Comparison of ENCODE assay signal across 18 cellular contexts in the genomic region with DNA sequence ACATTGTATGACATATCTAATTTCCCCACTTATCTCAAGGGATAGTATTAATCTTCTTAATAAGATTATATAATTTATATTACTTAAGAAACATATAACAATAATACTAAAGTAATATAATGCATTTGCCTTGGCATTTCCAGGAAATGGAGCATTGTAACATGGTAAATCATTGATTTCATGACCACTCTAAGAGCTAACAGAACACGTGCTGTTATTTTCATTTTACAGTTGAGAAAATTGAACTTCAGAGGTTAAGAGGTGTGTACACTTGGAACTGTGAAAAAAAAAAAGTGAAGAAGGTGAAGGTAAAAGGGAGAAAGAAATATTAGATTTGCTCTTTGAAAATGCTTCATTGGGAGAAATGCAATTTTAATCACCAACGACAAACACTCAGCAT.
A peak's percentile ranks its signal among the peaks of the same experiment; 100 is the strongest.
DNase-seq lines count a peak whose midpoint lies in the region; ATAC-seq, FAIRE-seq and TF ChIP-seq lines count a peak whose summit lies in the region.
"Had no signal": no experiment of that assay in that cellular context is flagged by ENCODE, and none has a peak within 500 bp of the region (broad histone marks: within the 10 kb centered on the region; RNA-seq: fewer than 3 reads in every experiment).

No MANE protein-coding gene starts in this region.

- H3K36me3 Mint-ChIP-seq in T-helper 17 cell (ENCODE audit: low read depth): peaks cover 21% of the 10 kb centered on the region

- no peak for TF ChIP-seq POLR2A in erythroblast (IDR thresholded peaks at IDR 0.05; ENCODE audit: low read length)

- no peak for DNase-seq in T-helper 17 cell
- DNase-seq in left colon: no peak
- no peak for DNase-seq in pancreas
- no peak for DNase-seq in RPMI8226
- no peak for DNase-seq in erythroblast (lab: John Stamatoyannopoulos, UW)
- no peak for DNase-seq in NCI-H748 (lab: John Stamatoyannopoulos, UW; ENCODE audit: unreplicated experiment)
- DNase-seq: C1 segment of cervical spinal cord; Calu3; CD4-positive, alpha-beta memory T cell; COR-L47; DMS53; DMS79 treated with DMSO at 0.1 percent for 48 hours; GM23248; H7; HCEC 1CT had no signal

- H3K4me1 ChIP-seq in pancreas: peaks cover 0 to 3% (median 0%) of the 10 kb centered on the region in 3 donors

- peak; percentile 75 for FAIRE-seq in pancreas (lab: Jason Lieb, UNC)
- FAIRE-seq: GM12878, GM19239, H1 had no signal

- 79 to 83% methylated on average over 2 of the region's 2 CpGs for WGBS in pancreas, 2 donors

- H3K27ac Mint-ChIP-seq in T-helper 17 cell: peak overlapping the region; percentile 68

- peaks cover 26% of the 10 kb centered on the region for H3K4me1 Mint-ChIP-seq in T-helper 17 cell

- H3K4me3 Mint-ChIP-seq in T-helper 17 cell: no peak overlapping the region
- H3K4me3 Mint-ChIP-seq: CD4-positive, alpha-beta memory T cell had no signal

- H3K4me3 ChIP-seq in pancreas: no peak overlapping the region
- H3K4me3 ChIP-seq: GM12878, GM23248 had no signal

- ATAC-seq in T-helper 17 cell: no peak
- peak; percentile 68 for ATAC-seq in left colon
- ATAC-seq in pancreas: no peak
- ATAC-seq: GM12878 had no signal

- H3K27me3 Mint-ChIP-seq in T-helper 17 cell: no peaks in the 10 kb centered on the region
- H3K27me3 Mint-ChIP-seq: CD4-positive, alpha-beta memory T cell had no signal

- H3K27me3 ChIP-seq in pancreas: no peaks in the 10 kb centered on the region

- H3K9me3 ChIP-seq in T-helper 17 cell (ENCODE audit: control insufficient read depth, low read length, poor library complexity, severe bottlenecking) (no peaks in the 10 kb centered on the region), pancreas (no peaks in the 10 kb centered on the region)

- intact Hi-C loops in left colon (cut with DNase I, micrococcal nuclease) (no loop called here), pancreas (cut with DNase I) (no loop called here)

- H3K27ac ChIP-seq in pancreas: no peak overlapping the region
- H3K27ac ChIP-seq: GM23248 had no signal

- H3K36me3 ChIP-seq in pancreas: no peaks in the 10 kb centered on the region

- no peak for TF ChIP-seq CTCF in pancreas (IDR thresholded peaks at IDR 0.05)
